8 cellular contexts compared by ENCODE assay signal in the genomic region with DNA sequence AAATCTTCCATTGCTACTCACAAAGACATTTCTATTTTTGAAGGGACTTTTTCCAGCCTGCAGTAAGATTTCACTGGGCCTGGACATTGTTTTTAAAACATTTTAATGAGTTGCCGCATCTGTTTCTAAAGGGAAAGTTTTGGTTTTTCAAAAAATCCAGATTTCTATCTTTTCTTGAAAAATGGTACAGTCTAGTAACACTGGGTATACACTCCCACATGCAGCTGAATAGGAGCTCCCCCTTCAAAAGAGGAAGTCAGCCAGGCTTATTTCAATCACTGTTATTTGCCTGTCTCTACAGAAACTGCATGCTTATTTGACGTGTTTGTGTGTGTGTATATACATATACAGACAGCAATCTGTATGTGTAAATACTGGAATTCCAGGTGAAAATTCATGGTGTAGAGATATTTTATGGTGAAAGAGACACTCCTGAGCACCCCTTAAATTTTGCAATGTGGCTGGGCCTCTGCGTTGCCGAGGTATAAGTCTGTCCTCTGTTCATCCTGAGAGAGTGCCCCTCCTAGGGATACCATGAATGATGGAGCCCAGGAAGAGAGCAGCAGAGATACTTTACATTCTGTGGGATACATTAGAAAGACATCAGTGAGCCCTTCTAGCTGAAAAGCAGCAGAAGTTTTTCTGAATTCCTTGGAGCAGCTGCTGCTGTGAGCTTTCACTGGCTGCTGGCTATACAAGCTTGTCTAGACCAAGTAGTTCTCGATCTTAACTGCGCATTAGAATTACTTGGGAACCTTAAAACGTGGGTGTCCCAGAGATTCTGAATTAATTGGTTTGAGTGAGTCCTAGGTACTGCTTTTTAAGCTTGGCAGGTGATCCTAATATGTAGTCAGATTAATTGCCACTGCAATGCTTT. TPM values are rescaled to one million over a fixed set of nuclear protein-coding genes. Genes with fewer than 3 reads are reported as not detected.
DNase-seq lines count a peak whose midpoint lies in the region; ATAC-seq and TF ChIP-seq lines count a peak whose summit lies in the region.

No MANE protein-coding gene starts in this region.

- ATAC-seq in HG03280 (IDR thresholded peaks at IDR 0.05; ENCODE audit: unreplicated experiment) = peak; percentile 89

- H3K4me1 ChIP-seq in uterus = no peaks in the 10 kb centered on the region

- DNase-seq in NCI-H2196 (lab: John Stamatoyannopoulos, UW; ENCODE audit: unreplicated experiment) = peak; percentile 43
- DNase-seq in NCI-H2196 treated with DMSO at 0.1 percent for 48 hours (lab: John Stamatoyannopoulos, UW; ENCODE audit: unreplicated experiment) = no peak
- peak in 10 of 61 donors; percentile 2 to 44 (median 20) for DNase-seq in caudate nucleus (lab: John Stamatoyannopoulos, UW)
- no peak for DNase-seq in uterus
- DNase-seq in NCI-H345 (lab: John Stamatoyannopoulos, UW) = no peak
- DNase-seq in stimulated activated CD4-positive, alpha-beta T cell treated with anti-CD3 and anti-CD28 coated beads, Interleukin-4, amount 100 ng/mL, for 1 hour = no peak
- no peak for DNase-seq in HEK293T (ENCODE audit: extremely low spot score)

- POLR2A ChIA-PET in HEK293T (lab: Yijun Ruan, JAX) = interaction anchor here (0.8 kb wide), 1 partner anchor 13 kb away, joined by 4 read pairs; no protein-coding TSS in a partner anchor

- no peaks in the 10 kb centered on the region for H3K36me3 ChIP-seq in uterus

- H3K9me3 ChIP-seq in uterus = no peaks in the 10 kb centered on the region

- CTCF ChIA-PET in HEK293T (lab: Yijun Ruan, JAX) = no interaction called here

- TF ChIP-seq CTCF in uterus (IDR thresholded peaks at IDR 0.05) = no peak

- no peak for TF ChIP-seq POLR2A in uterus (IDR thresholded peaks at IDR 0.05)

- peak overlapping the region; percentile 24 for H3K27ac ChIP-seq in caudate nucleus (ENCODE audit: low read depth, low read length)
- H3K27ac ChIP-seq in uterus = peak overlapping the region; percentile 75 to 78

- intact Hi-C loops in uterus (cut with DNase I; ENCODE audit: low total_unique reads) = no loop called here

- H3K4me3 ChIP-seq in uterus = no peak overlapping the region

- H3K27me3 ChIP-seq in uterus = no peaks in the 10 kb centered on the region

TF ChIP-seq in HEK293T, 16 proteins besides CTCF, POLR2A, EP300 and RAD21:
- TF ChIP-seq ARNT (IDR thresholded peaks at IDR 0.05) (no peak), SP1 (IDR thresholded peaks at IDR 0.05) (no peak), ZNF384 (IDR thresholded peaks at IDR 0.05) (no peak), ELF4 (IDR thresholded peaks at IDR 0.05) (no peak)
- TF ChIP-seq, protein P1, sequence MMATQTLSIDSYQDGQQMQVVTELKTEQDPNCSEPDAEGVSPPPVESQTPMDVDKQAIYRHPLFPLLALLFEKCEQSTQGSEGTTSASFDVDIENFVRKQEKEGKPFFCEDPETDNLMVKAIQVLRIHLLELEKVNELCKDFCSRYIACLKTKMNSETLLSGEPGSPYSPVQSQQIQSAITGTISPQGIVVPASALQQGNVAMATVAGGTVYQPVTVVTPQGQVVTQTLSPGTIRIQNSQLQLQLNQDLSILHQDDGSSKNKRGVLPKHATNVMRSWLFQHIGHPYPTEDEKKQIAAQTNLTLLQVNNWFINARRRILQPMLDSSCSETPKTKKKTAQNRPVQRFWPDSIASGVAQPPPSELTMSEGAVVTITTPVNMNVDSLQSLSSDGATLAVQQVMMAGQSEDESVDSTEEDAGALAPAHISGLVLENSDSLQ (IDR thresholded peaks at IDR 0.05) = no peak

RNA-seq across cellular contexts. Expression of a gene that starts 12.0 kb away (rescaled TPM):
- total RNA-seq in uterus = 1 to 10 TPM in 3 of 4 donors, not detected in 1; 6.2 to 10.0 (median 6.2) TPM

RNA-seq across cellular contexts. Expression of a gene that starts 28.5 kb away (rescaled TPM):
- 100 to 1,000 TPM in 1 of 4 donors, 10 to 100 TPM in 3; 36.5 to 266 (median 70.7) TPM for total RNA-seq in uterus
